Comparison of ENCODE assay signal across 2 cellular contexts in genomic region chr18:3493501-3494244, GRCh38.
TF ChIP-seq lines count a peak whose summit lies in the region.

No MANE protein-coding gene starts in this region.

TF ChIP-seq in SK-N-SH, 30 proteins besides CTCF, POLR2A, EP300 and RAD21 (continued from another document):
- TF ChIP-seq REST (IDR thresholded peaks at IDR 0.05; ENCODE audit: low read depth, low read length) (no peak), YY1 (IDR thresholded peaks at IDR 0.05; ENCODE audit: low read depth) (no peak), USF2 (IDR thresholded peaks at IDR 0.05; ENCODE audit: borderline replicate concordance, low read depth, low read length) (no peak), FOSL2 (IDR thresholded peaks at IDR 0.05; ENCODE audit: borderline replicate concordance, low read depth) (no peak), GABPA (IDR thresholded peaks at IDR 0.05; ENCODE audit: low read depth) (no peak), MXI1 (IDR thresholded peaks at IDR 0.05; ENCODE audit: low read depth, low read length) (no peak), FOXM1 (IDR thresholded peaks at IDR 0.05; ENCODE audit: low read depth) (no peak), TEAD4 (IDR thresholded peaks at IDR 0.05; ENCODE audit: borderline replicate concordance, insufficient read depth) (no peak), RXRA (IDR thresholded peaks at IDR 0.05; ENCODE audit: borderline replicate concordance, low read depth) (no peak), USF1 (IDR thresholded peaks at IDR 0.05; ENCODE audit: borderline replicate concordance, low read depth) (no peak), FOXJ3 (CRISPR knock-in tag; IDR thresholded peaks at IDR 0.05) (no peak), EZH2phosphoT487 (IDR thresholded peaks at IDR 0.05; ENCODE audit: borderline replicate concordance, low read depth) (no peak), ELF1 (IDR thresholded peaks at IDR 0.05) (no peak)

TF ChIP-seq in SK-N-SH treated with all-trans-retinoic acid at 6 μM for 48 hours, 23 proteins besides CTCF, POLR2A, EP300 and RAD21 (continued from another document):
- no peak for TF ChIP-seq POU6F1 (CRISPR knock-in tag; IDR thresholded peaks at IDR 0.05; ENCODE audit: borderline replicate concordance, low read depth)
- no peak for TF ChIP-seq RARB (CRISPR knock-in tag; IDR thresholded peaks at IDR 0.05)
- TF ChIP-seq BACH2 (CRISPR knock-in tag; IDR thresholded peaks at IDR 0.05; ENCODE audit: borderline replicate concordance): no peak
- TF ChIP-seq ZNF565 (CRISPR knock-in tag; conservative IDR thresholded peaks at IDR 0.05; ENCODE audit: low read depth): no peak
- no peak for TF ChIP-seq GLIS3 (CRISPR knock-in tag; IDR thresholded peaks at IDR 0.05)
- no peak for TF ChIP-seq ZFP3 (CRISPR knock-in tag; IDR thresholded peaks at IDR 0.05)
- TF ChIP-seq ARNTL (CRISPR knock-in tag; IDR thresholded peaks at IDR 0.05; ENCODE audit: borderline replicate concordance, low read depth): no peak
- TF ChIP-seq CSRNP3 (CRISPR knock-in tag; IDR thresholded peaks at IDR 0.05): no peak
- no peak for TF ChIP-seq TOX (CRISPR knock-in tag; IDR thresholded peaks at IDR 0.05; ENCODE audit: borderline replicate concordance)
- TF ChIP-seq ZC3H10 (CRISPR knock-in tag; IDR thresholded peaks at IDR 0.05): no peak
- no peak for TF ChIP-seq PATZ1 (CRISPR knock-in tag; IDR thresholded peaks at IDR 0.05; ENCODE audit: borderline replicate concordance)
- TF ChIP-seq ZNF8 (CRISPR knock-in tag; IDR thresholded peaks at IDR 0.05): no peak
- TF ChIP-seq SNAI2 (CRISPR knock-in tag; IDR thresholded peaks at IDR 0.05): no peak
- TF ChIP-seq OSR1 (CRISPR knock-in tag; IDR thresholded peaks at IDR 0.05): no peak
TF ChIP-seq in SK-N-SH treated with all-trans-retinoic acid at 6 μM for 48 hours: peak in this region for 0.
